10 cellular contexts compared by ENCODE assay signal in the genomic region with DNA sequence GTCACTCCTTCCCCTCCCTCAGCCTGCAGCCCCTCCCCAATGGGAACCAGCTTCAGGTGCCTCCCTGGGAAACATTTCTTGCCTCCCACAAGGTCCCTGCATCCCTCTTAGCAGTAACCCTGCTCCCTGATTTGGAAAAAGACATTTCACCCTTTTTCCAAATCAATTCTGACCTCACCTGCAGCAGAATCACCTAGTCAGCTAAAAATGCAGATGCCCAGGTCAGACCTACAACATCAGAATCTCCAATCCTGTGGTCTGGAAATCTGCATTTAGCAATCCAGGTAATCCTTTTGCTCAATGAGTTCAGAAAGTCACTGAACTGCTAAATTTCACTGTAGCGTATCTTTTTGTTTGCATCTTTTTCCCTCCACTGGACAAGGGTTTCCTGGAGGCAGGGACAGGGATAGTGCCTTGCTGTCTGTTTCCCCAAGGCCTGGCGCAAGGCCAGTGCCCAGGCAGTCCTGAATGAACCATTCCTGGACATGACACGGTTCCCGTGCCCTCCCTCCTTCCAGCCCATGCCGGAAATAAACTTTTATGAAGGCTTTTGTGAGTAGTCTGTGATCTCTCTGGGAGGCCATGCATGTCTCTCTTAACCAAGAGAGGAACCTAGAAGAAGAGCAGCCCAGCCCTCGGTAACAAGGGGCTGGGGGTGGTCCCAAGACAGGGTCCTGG. TPM values are rescaled to one million over a fixed set of nuclear protein-coding genes. Genes with fewer than 3 reads are reported as not detected.
DNase-seq lines count a peak whose midpoint lies in the region; ATAC-seq, FAIRE-seq and TF ChIP-seq lines count a peak whose summit lies in the region.
"Had no signal": no experiment of that assay in that cellular context is flagged by ENCODE, and none has a peak within 500 bp of the region (broad histone marks: within the 10 kb centered on the region; RNA-seq: fewer than 3 reads in every experiment).

No MANE protein-coding gene starts in this region.

- H3K4me1 ChIP-seq in A549 (peaks cover 6% of the 10 kb centered on the region; the same call in 1 of the 3 replicates), IMR-90 (ENCODE audit: control insufficient read depth, insufficient read depth, low read length) (peaks cover 35% of the 10 kb centered on the region), ovary (ENCODE audit: insufficient read depth) (no peaks in the 10 kb centered on the region)

- H3K14ac ChIP-seq in IMR-90 (replicated peaks; ENCODE audit: low read depth, low read length) = peak overlapping the region; percentile 39

- peak overlapping the region; percentile 79 for H2AFZ ChIP-seq in IMR-90 (replicated peaks; ENCODE audit: low read length, poor library complexity)

- peak overlapping the region; percentile 91 for H2AK9ac ChIP-seq in IMR-90 (replicated peaks; ENCODE audit: low read depth, low read length, poor library complexity)

- peak overlapping the region; percentile 18 to 85; a peak in 3 of 4 replicates for H4K8ac ChIP-seq in IMR-90 (ENCODE audit: low read depth in 2 of 2, low read length in 2 of 2)

- FAIRE-seq in A549 (lab: Jason Lieb, UNC) = no peak

- dilution Hi-C loops in IMR-90 (cut with HindIII; ENCODE audit: low sequenced_read_pairs, unreplicated experiment) = no loop called here

- in situ Hi-C loops in IMR-90 (cut with MboI; ENCODE audit: low sequenced_read_pairs) = no loop called here

- TF ChIP-seq RAD21 in A549 (conservative IDR thresholded peaks at IDR 0.05 in 1 of 2, IDR thresholded peaks at IDR 0.05 in 1 of 2) (no peak), IMR-90 (IDR thresholded peaks at IDR 0.05; ENCODE audit: low read length) (no peak)

- peaks cover 32 to 88% of the 10 kb centered on the region in 2 experiments for H3K79me1 ChIP-seq in IMR-90 (ENCODE audit: low read depth in 1 of 2, low read length in 2 of 2)

- TF ChIP-seq CTCF in A549 (IDR thresholded peaks at IDR 0.05) (no peak), IMR-90 (conservative IDR thresholded peaks at IDR 0.05; ENCODE audit: low read depth, low read length) (no peak), ovary (IDR thresholded peaks at IDR 0.05) (no peak)

- peak overlapping the region; percentile 27 for H2BK20ac ChIP-seq in IMR-90 (ENCODE audit: low read depth, low read length)

- no peak overlapping the region for H3K56ac ChIP-seq in IMR-90 (ENCODE audit: extremely low read depth, insufficient read depth, low read length)

- TF ChIP-seq EP300 in A549 (IDR thresholded peaks at IDR 0.05) (no peak), ovary (IDR thresholded peaks at IDR 0.05) (no peak)

- peak overlapping the region; percentile 89 for H4K5ac ChIP-seq in IMR-90 (ENCODE audit: low read depth, low read length)

- peaks cover 39% of the 10 kb centered on the region for H3K9me1 ChIP-seq in IMR-90 (ENCODE audit: insufficient read depth, low read length)

- no peak overlapping the region; the same call in 1 of the 2 replicates for H2AK5ac ChIP-seq in IMR-90 (ENCODE audit: low read depth, low read length)

- 45% methylated on average over 5 of the region's 6 CpGs for WGBS in A549 (ENCODE audit: missing lambda C conversion rate)
- WGBS in IMR-90 (ENCODE audit: extremely low coverage in 2 of 2, insufficient read length in 1 of 2), 2 experiments = no CpG with 5 or more reads among the region's 6 CpGs
- 38 to 42% (median 41%) methylated on average over 6 of the region's 6 CpGs for WGBS in ovary, 3 donors

- H3K23ac ChIP-seq in IMR-90 (ENCODE audit: low read depth, low read length) = peak overlapping the region; percentile 14; the same call in 1 of the 2 replicates

- no peaks in the 10 kb centered on the region for H4K20me1 ChIP-seq in IMR-90 (ENCODE audit: insufficient read depth, low read length)

- H4K91ac ChIP-seq in IMR-90 (ENCODE audit: insufficient read depth, low read depth, low read length) = peak overlapping the region; percentile 60; the same call in 1 of the 2 replicates

- H3K36me3 ChIP-seq in IMR-90 (ENCODE audit: control insufficient read depth, insufficient read depth, low read length) = no peaks in the 10 kb centered on the region
- no peaks in the 10 kb centered on the region for H3K36me3 ChIP-seq in ovary

- H2BK120ac ChIP-seq in IMR-90 (ENCODE audit: low read depth, low read length) = peak overlapping the region; percentile 21

- peak overlapping the region; percentile 21 for H2BK5ac ChIP-seq in IMR-90 (ENCODE audit: low read depth, low read length, poor library complexity, severe bottlenecking)

- POLR2A ChIA-PET in A549 (lab: Yijun Ruan, JAX) = interaction anchor here (0.6 kb wide), 1 partner anchor 97 kb away, joined by 4 read pairs; no protein-coding TSS in a partner anchor
- POLR2A ChIA-PET in IMR-90 (lab: Charles Lee; ENCODE audit: unreplicated experiment) = no interaction called here

- peak overlapping the region; percentile 71 for H3K18ac ChIP-seq in IMR-90 (ENCODE audit: low read depth, low read length)

- H2BK15ac ChIP-seq in IMR-90 (ENCODE audit: low read depth, low read length) = no peak overlapping the region; the same call in 2 of the 3 replicates

- no peak overlapping the region; the same call in 1 of the 2 replicates for H3K9ac ChIP-seq in IMR-90 (ENCODE audit: low read depth, low read length)

- H3K4me3 ChIP-seq in A549 = no peak overlapping the region
- no peak overlapping the region for H3K4me3 ChIP-seq in IMR-90 (ENCODE audit: insufficient read depth, low read depth, low read length)
- no peak overlapping the region for H3K4me3 ChIP-seq in ovary

- peak overlapping the region; percentile 90 for H3K4ac ChIP-seq in IMR-90 (ENCODE audit: low read depth, low read length)

- intact Hi-C loops in IMR-90 (cut with micrococcal nuclease) (no loop called here), ovary (cut with DNase I) (no loop called here)

- H3K27me3 ChIP-seq in IMR-90 (ENCODE audit: control insufficient read depth, insufficient read depth, low read length) = no peaks in the 10 kb centered on the region
- H3K27me3 ChIP-seq in ovary = no peaks in the 10 kb centered on the region

- H3K9me3 ChIP-seq in A549 (no peaks in the 10 kb centered on the region), IMR-90 (ENCODE audit: control insufficient read depth, insufficient read depth, low read length) (no peaks in the 10 kb centered on the region), ovary (no peaks in the 10 kb centered on the region)

- no peak for TF ChIP-seq POLR2A in A549 (IDR thresholded peaks at IDR 0.05; ENCODE audit: low read length)
- TF ChIP-seq POLR2A in IMR-90 (IDR thresholded peaks at IDR 0.05; ENCODE audit: low read depth, low read length) = no peak
- TF ChIP-seq POLR2A in ovary (IDR thresholded peaks at IDR 0.05) = no peak

- DNase-seq in A549 (ENCODE audit: low read depth in 1 of 2, low spot score in 1 of 2) (peak in 1 of 2 experiments; percentile 29), IMR-90 (peak; percentile 42), cerebellum (ENCODE audit: low spot score) (peak; percentile 58), lung microvascular endothelial cell (ENCODE audit: low read depth in 2 of 2) (peak; percentile 76), ovary (no peak), putamen (ENCODE audit: low spot score) (no peak), ecto neural progenitor cell (ENCODE audit: low spot score) (no peak)
- DNase-seq in stimulated activated CD4-positive, alpha-beta T cell treated with anti-CD3 and anti-CD28 coated beads, Interleukin-12 subunit alpha, Interleukin-12 subunit beta, amount 100 ng/mL, for 4 hours = no peak
- DNase-seq: activated naive CD4-positive, alpha-beta T cell treated with anti-CD3 and anti-CD28 coated beads, Interleukin-2, amount 10 ng/mL, durations not matched to agents 7 days and 5 days; NCI-H1694 treated with DMSO at 0.1 percent for 48 hours had no signal

- H3K27ac ChIP-seq in A549 = peak overlapping the region in 1 of 2 experiments; percentile 63; a peak in 2 of 6 replicates
- no peak overlapping the region for H3K27ac ChIP-seq in IMR-90 (ENCODE audit: insufficient read depth, low read length)
- H3K27ac ChIP-seq in ovary = no peak overlapping the region

- BruUV-seq in IMR-90 (replicated peaks; lab: Mats Ljungman, UMichigan) = no TSS peak

- 0 out of 3 replicates have a peak overlapping the region, but pooled peaks have one; percentile 13 for H3K4me2 ChIP-seq in A549
- peak overlapping the region; percentile 53 for H3K4me2 ChIP-seq in IMR-90 (ENCODE audit: low read depth, low read length)

- CTCF ChIA-PET in A549 (lab: Yijun Ruan, JAX) = interaction anchor here (0.6 to 2.0 kb wide), 4 partner anchors 11 to 215 kb away, joined by 3 to 6 read pairs (median 4); no protein-coding TSS in a partner anchor
- CTCF ChIA-PET in IMR-90 (lab: Yijun Ruan, JAX) = no interaction called here

- no peak; a peak in 2 of 6 replicates for ATAC-seq in A549
- peak; percentile 37 for ATAC-seq in IMR-90 (ENCODE audit: low read depth)

TF ChIP-seq in A549, 52 proteins besides CTCF, POLR2A, EP300 and RAD21 (continues in another document):
- no peak for TF ChIP-seq TP53 (CRISPR knock-in tag; IDR thresholded peaks at IDR 0.05)
- TF ChIP-seq ESRRA (IDR thresholded peaks at IDR 0.05; ENCODE audit: borderline replicate concordance, low read length) = no peak

TF ChIP-seq in IMR-90, 13 proteins besides CTCF, POLR2A, EP300 and RAD21 (continues in another document):
- no peak for TF ChIP-seq RFX5 (IDR thresholded peaks at IDR 0.05; ENCODE audit: low read depth, low read length)
- TF ChIP-seq MAFK (IDR thresholded peaks at IDR 0.05; ENCODE audit: low read depth, low read length) = peak; percentile 79
- TF ChIP-seq ELK1 (IDR thresholded peaks at IDR 0.05; ENCODE audit: borderline replicate concordance, low read depth, low read length) = no peak
- no peak for TF ChIP-seq FOS (IDR thresholded peaks at IDR 0.05; ENCODE audit: low read depth, low read length)

RNA-seq across cellular contexts. Expression of gene COL13A1, which starts 44.0 kb away (rescaled TPM):
- polyA plus RNA-seq in A549 (2011; rRNA removed) = 0.08 TPM in 1 of 2 replicates, not detected in the other
- polyA plus RNA-seq in A549 (2012; cell fraction: cytosol; rRNA removed) = 0.04 and 0.12 TPM in 2 replicates
- polyA plus RNA-seq in A549 (2012; cell fraction: nucleus; rRNA removed) = 0.31 and 0.42 TPM in 2 replicates
- 0.17 to 0.55 TPM (median 0.27 TPM) in 3 replicates for polyA plus RNA-seq in A549 (2017; fragmentation: RNase III; extraction: RNeasy Plus Mini Kit Qiagen cat#74134 plus additional on column Dnase treatment)
- polyA minus RNA-seq in A549 (2011; rRNA and poly(A)+ RNA removed) = not detected in 2 replicates
- total RNA-seq in IMR-90 (2012; rRNA removed) = 10.8 and 12.2 TPM in 2 replicates
- polyA plus RNA-seq in IMR-90 (2012; rRNA removed) = 31.3 and 32.0 TPM in 2 replicates
- polyA plus RNA-seq in IMR-90 (2012; cell fraction: cytosol; rRNA removed) = 19.3 and 25.7 TPM in 2 replicates
- 64.7 and 77.6 TPM in 2 replicates for polyA plus RNA-seq in IMR-90 (2012; cell fraction: nucleus; rRNA removed; ENCODE audit: low replicate concordance)
- total RNA-seq in cerebellum = 8.3 TPM
- total RNA-seq in lung microvascular endothelial cell = 1.2 and 7.4 TPM in 2 replicates
- total RNA-seq in ovary = 1 to 10 TPM in 3 of 7 donors, under 1 TPM in 4; 0.48 to 3.1 (median 0.87) TPM
- 1 to 10 TPM; 1.2 to 1.3 TPM for polyA plus RNA-seq in ovary

Comparison
In these comparisons a context has a peak if more than half of its experiments do, and no peak if none do; other contexts are left out.
1. DNase-seq: peak in IMR-90 (single experiment), cerebellum (single experiment) and lung microvascular endothelial cell (2 of 2); none in ovary (0 of 5), putamen (single experiment), stimulated activated CD4-positive, alpha-beta T cell treated with anti-CD3 and anti-CD28 coated beads, Interleukin-12 subunit alpha, Interleukin-12 subunit beta, amount 100 ng/mL, for 4 hours (single experiment) and ecto neural progenitor cell (single experiment).